In genomic region chr9:136832581-136832980, GRCh38 we compare ENCODE assay signal across 22 cellular contexts. TPM values are rescaled to one million over a fixed set of nuclear protein-coding genes. Genes with fewer than 3 reads are reported as not detected.
DNase-seq lines count a peak whose midpoint lies in the region; ATAC-seq and TF ChIP-seq lines count a peak whose summit lies in the region.
"Had no signal": no experiment of that assay in that cellular context is flagged by ENCODE, and none has a peak within 500 bp of the region (broad histone marks: within the 10 kb centered on the region; RNA-seq: fewer than 3 reads in every experiment).

No MANE protein-coding gene starts in this region.

- 88 to 93% (median 93%) methylated on average over 9 of the region's 9 CpGs for WGBS in heart left ventricle, 4 donors
- 76 to 87% (median 80%) methylated on average over 9 of the region's 9 CpGs for WGBS in psoas muscle, 3 donors

- TF ChIP-seq POLR2A in heart left ventricle (IDR thresholded peaks at IDR 0.05) = no peak

- H3K27me3 ChIP-seq in left ventricle myocardium inferior (ENCODE audit: low read depth) (no peaks in the 10 kb centered on the region), heart left ventricle (no peaks in the 10 kb centered on the region), psoas muscle (ENCODE audit: insufficient read depth in 3 of 3, low read length in 2 of 3) (no peaks in the 10 kb centered on the region)
- H3K27me3 ChIP-seq: BE2C had no signal

- intact Hi-C loops in left ventricle myocardium inferior (cut with micrococcal nuclease) = no loop called here
- intact Hi-C loops in heart left ventricle (cut with DNase I) = no loop called here
- intact Hi-C loops in psoas muscle (cut with DNase I) = no loop called here
- intact Hi-C loops in left colon (cut with DNase I, micrococcal nuclease) = no loop called here

- TF ChIP-seq CTCF in left ventricle myocardium inferior (IDR thresholded peaks at IDR 0.05; ENCODE audit: borderline replicate concordance) (no peak), heart left ventricle (IDR thresholded peaks at IDR 0.05) (no peak), psoas muscle (IDR thresholded peaks at IDR 0.05) (no peak)

- H3K4me3 ChIP-seq in left ventricle myocardium inferior = no peak overlapping the region
- H3K4me3 ChIP-seq in heart left ventricle = no peak overlapping the region
- no peak overlapping the region for H3K4me3 ChIP-seq in psoas muscle

- ATAC-seq in heart left ventricle (no peak), psoas muscle (peak; percentile 51 to 75 (median 59)), left colon (no peak)
- ATAC-seq: HCT116 had no signal

- H3K36me3 ChIP-seq in left ventricle myocardium inferior (peaks cover 76% of the 10 kb centered on the region), heart left ventricle (peaks cover 0 to 80% (median 56%) of the 10 kb centered on the region in 9 donors), psoas muscle (ENCODE audit: insufficient read depth in 1 of 2, low read depth in 1 of 2) (peaks cover 0 to 73% of the 10 kb centered on the region in 2 donors)

- H3K27ac ChIP-seq in left ventricle myocardium inferior (replicated peaks) (no peak overlapping the region), heart left ventricle (no peak overlapping the region), psoas muscle (no peak overlapping the region)
- H3K27ac ChIP-seq: HL-60 had no signal

- peak; percentile 0 for DNase-seq in left ventricle myocardium inferior
- no peak for DNase-seq in heart left ventricle
- peak; percentile 31 for DNase-seq in LHCN-M2 (ENCODE audit: low read depth)
- DNase-seq in amniotic epithelial cell (ENCODE audit: low read depth) = peak; percentile 82
- no peak for DNase-seq in psoas muscle
- no peak for DNase-seq in DMS79 (lab: John Stamatoyannopoulos, UW)
- no peak for DNase-seq in stimulated activated CD4-positive, alpha-beta T cell treated with anti-CD3 and anti-CD28 coated beads, Interleukin-4, amount 100 ng/mL, for 1 hour
- DNase-seq in left colon = no peak
- DNase-seq: ACHN; BE2C; C1 segment of cervical spinal cord; CD4-positive, CD25-positive, alpha-beta regulatory T cell; COR-L47; DMS 273 treated with DMSO at 0.1 percent for 48 hours; DMS53; GDM1; GOT3; H7; HFFc6 had no signal

- H3K4me1 ChIP-seq in left ventricle myocardium inferior (no peaks in the 10 kb centered on the region), heart left ventricle (peaks cover 0 to 6% (median 0%) of the 10 kb centered on the region in 12 donors), psoas muscle (no peaks in the 10 kb centered on the region)
- H3K4me1 ChIP-seq: BE2C had no signal

- H3K9me3 ChIP-seq in left ventricle myocardium inferior (replicated peaks) (no peaks in the 10 kb centered on the region), heart left ventricle (no peaks in the 10 kb centered on the region), psoas muscle (no peaks in the 10 kb centered on the region)
- H3K9me3 ChIP-seq: BE2C had no signal

RNA-seq across cellular contexts. Expression of gene AJM1, which starts 9.7 kb away (rescaled TPM):
- total RNA-seq in left ventricle myocardium inferior = 7.7 TPM
- 1 to 10 TPM; 2.6 to 7.0 (median 6.2) TPM for total RNA-seq in heart left ventricle
- polyA plus RNA-seq in heart left ventricle = 1 to 10 TPM; 2.8 to 5.5 TPM
- 3.1 and 3.6 TPM in 2 replicates for total RNA-seq in LHCN-M2 (2014; rRNA removed)
- polyA plus RNA-seq in LHCN-M2 (2012) = 4.9 TPM
- total RNA-seq in psoas muscle = 1 to 10 TPM; 1.3 to 4.9 (median 3.5) TPM
- 1 to 10 TPM; 1.6 to 2.0 (median 1.7) TPM for polyA plus RNA-seq in psoas muscle
- 10 to 100 TPM; 10.4 to 11.1 TPM for total RNA-seq in left colon

RNA-seq across cellular contexts. Expression of gene PHPT1, which starts 16.6 kb away (rescaled TPM):
- 349 TPM for total RNA-seq in left ventricle myocardium inferior
- total RNA-seq in heart left ventricle = 100 to 1,000 TPM; 230 to 386 (median 266) TPM
- polyA plus RNA-seq in heart left ventricle = 100 to 1,000 TPM; 225 to 717 TPM
- 109 and 122 TPM in 2 replicates for total RNA-seq in LHCN-M2 (2014; rRNA removed)
- polyA plus RNA-seq in LHCN-M2 (2012) = 370 TPM
- total RNA-seq in psoas muscle = 100 to 1,000 TPM; 154 to 272 (median 220) TPM
- 100 to 1,000 TPM; 228 to 295 (median 288) TPM for polyA plus RNA-seq in psoas muscle
- total RNA-seq in left colon = 100 to 1,000 TPM; 109 to 154 TPM

RNA-seq across cellular contexts. Expression of gene MAMDC4, which starts 19.6 kb away (rescaled TPM):
- total RNA-seq in left ventricle myocardium inferior = 13.4 TPM
- total RNA-seq in heart left ventricle = 1 to 10 TPM; 2.9 to 8.3 (median 6.1) TPM
- 10 to 100 TPM in 1 of 2 donors, 1 to 10 TPM in 1; 4.5 to 14.9 TPM for polyA plus RNA-seq in heart left ventricle
- total RNA-seq in LHCN-M2 (2014; rRNA removed) = 3.8 and 7.2 TPM in 2 replicates
- 1.0 TPM for polyA plus RNA-seq in LHCN-M2 (2012)
- total RNA-seq in psoas muscle = 1 to 10 TPM; 1.7 to 4.7 (median 3.1) TPM
- polyA plus RNA-seq in psoas muscle = 1 to 10 TPM; 2.1 to 7.9 (median 2.4) TPM
- 10 to 100 TPM; 19.1 to 20.1 TPM for total RNA-seq in left colon
- polyA plus RNA-seq: CD8-positive, alpha-beta memory T cell had no signal

RNA-seq across cellular contexts. Expression of gene RABL6, which starts 24.8 kb away (rescaled TPM):
- 64.1 TPM for total RNA-seq in left ventricle myocardium inferior
- 10 to 100 TPM; 59.4 to 82.2 (median 71.6) TPM for total RNA-seq in heart left ventricle
- 10 to 100 TPM; 63.5 to 90.8 TPM for polyA plus RNA-seq in heart left ventricle
- 83.4 and 91.3 TPM in 2 replicates for total RNA-seq in LHCN-M2 (2014; rRNA removed)
- 92.5 TPM for polyA plus RNA-seq in LHCN-M2 (2012)
- 10 to 100 TPM; 74.4 to 90.5 (median 88.3) TPM for total RNA-seq in psoas muscle
- 10 to 100 TPM; 73.0 to 82.5 (median 75.4) TPM for polyA plus RNA-seq in psoas muscle
- total RNA-seq in left colon = 100 to 1,000 TPM; 120 to 132 TPM

RNA-seq across cellular contexts. Expression of gene EDF1, which starts 33.5 kb away (rescaled TPM):
- total RNA-seq in left ventricle myocardium inferior = 318 TPM
- 100 to 1,000 TPM; 289 to 467 (median 341) TPM for total RNA-seq in heart left ventricle
- polyA plus RNA-seq in heart left ventricle = 100 to 1,000 TPM; 454 to 605 TPM
- total RNA-seq in LHCN-M2 (2014; rRNA removed) = 335 and 349 TPM in 2 replicates
- polyA plus RNA-seq in LHCN-M2 (2012) = 679 TPM
- total RNA-seq in psoas muscle = 100 to 1,000 TPM; 254 to 371 (median 331) TPM
- polyA plus RNA-seq in psoas muscle = 100 to 1,000 TPM; 241 to 534 (median 365) TPM
- 100 to 1,000 TPM; 434 to 466 TPM for total RNA-seq in left colon

Comparison
In these comparisons a context has a peak if more than half of its experiments do, and no peak if none do; other contexts are left out.
1. DNase-seq: peak in left ventricle myocardium inferior (single experiment), LHCN-M2 (single experiment) and amniotic epithelial cell (single experiment); none in heart left ventricle (0 of 5), psoas muscle (0 of 2), DMS79 (single experiment), stimulated activated CD4-positive, alpha-beta T cell treated with anti-CD3 and anti-CD28 coated beads, Interleukin-4, amount 100 ng/mL, for 1 hour (single experiment) and left colon (0 of 2).
2. ATAC-seq: peak in psoas muscle (4 of 4); none in heart left ventricle (0 of 4) and left colon (single experiment).